In the genomic region with DNA sequence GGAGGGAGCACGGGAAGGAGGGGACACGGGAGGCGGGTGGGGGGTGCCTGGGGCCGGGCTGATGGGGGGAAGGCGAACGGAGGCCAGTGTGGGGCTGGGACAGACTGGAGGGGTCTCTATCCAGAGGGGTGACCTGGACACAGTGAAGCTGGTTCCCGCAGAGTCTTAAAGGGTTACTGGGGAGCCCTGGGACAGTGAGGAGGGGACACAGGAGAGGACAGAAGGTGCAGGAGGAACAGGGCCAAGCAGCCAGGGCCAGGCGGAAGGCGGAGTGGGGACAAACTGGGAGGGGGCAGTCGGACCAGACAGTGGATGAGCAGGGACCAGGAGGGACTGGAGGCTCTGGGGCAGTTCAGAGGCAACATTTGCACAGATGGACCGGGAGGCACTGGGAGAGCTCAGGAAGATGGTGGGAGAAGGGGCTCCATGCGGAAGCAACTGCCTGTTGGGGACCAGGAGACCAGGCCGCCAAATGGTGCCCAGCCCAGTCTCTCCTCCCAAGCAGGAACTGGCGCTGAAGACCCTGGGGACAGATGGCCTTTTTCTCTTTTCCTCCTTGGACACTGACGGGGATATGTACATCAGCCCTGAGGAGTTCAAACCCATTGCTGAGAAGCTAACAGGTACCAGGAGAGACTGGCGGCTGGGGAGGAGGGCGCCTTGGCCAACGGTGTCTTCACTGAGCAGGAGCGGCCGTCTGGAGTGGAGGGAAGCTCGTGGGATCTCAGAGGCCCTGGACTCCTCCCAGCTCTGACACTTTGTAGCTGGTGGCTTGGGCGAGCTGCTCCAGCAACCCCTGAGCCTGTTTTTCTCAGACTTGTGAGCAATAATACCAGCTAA, we compare ENCODE assay signal across 8 cellular contexts. TPM values are rescaled to one million over a fixed set of nuclear protein-coding genes. Genes with fewer than 3 reads are reported as not detected.
DNase-seq lines count a peak whose midpoint lies in the region; ATAC-seq, FAIRE-seq and TF ChIP-seq lines count a peak whose summit lies in the region.

No MANE protein-coding gene starts in this region.

- no peak overlapping the region for H2BK120ac ChIP-seq in mesendoderm (ENCODE audit: low read depth, low read length)

- no peak for TF ChIP-seq EP300 in A549 (IDR thresholded peaks at IDR 0.05)

- ATAC-seq in A549 (peak; percentile 7 to 9; a peak in 3 of 6 replicates), aorta (ENCODE audit: low FRiP score) (no peak), HG03469 (IDR thresholded peaks at IDR 0.05; ENCODE audit: unreplicated experiment) (no peak), HG03045 (IDR thresholded peaks at IDR 0.05; ENCODE audit: unreplicated experiment) (no peak)

- peak overlapping the region; percentile 93 for H3K56ac ChIP-seq in mesendoderm (ENCODE audit: low read length)

- FAIRE-seq in A549 (lab: Jason Lieb, UNC), result no peak
- no peak for FAIRE-seq in bronchial epithelial cell (lab: Jason Lieb, UNC)

- H3K79me2 ChIP-seq in mesendoderm (ENCODE audit: control insufficient read depth, insufficient read depth, low read length), result no peaks in the 10 kb centered on the region

- TF ChIP-seq CTCF in A549 (IDR thresholded peaks at IDR 0.05) (no peak), HL-60 (IDR thresholded peaks at IDR 0.05; ENCODE audit: insufficient read depth, low read length) (no peak), bronchial epithelial cell (IDR thresholded peaks at IDR 0.05; ENCODE audit: insufficient read depth, low read length, severe bottlenecking) (no peak)

- peak overlapping the region; percentile 40 for H3K4ac ChIP-seq in mesendoderm (ENCODE audit: low read depth, low read length)

- 72% methylated on average over 11 of the region's 22 CpGs for WGBS in A549 (ENCODE audit: missing lambda C conversion rate)
- WGBS in mesendoderm (ENCODE audit: extremely low coverage, insufficient coverage, low lambda C conversion rate), result no CpG with 5 or more reads among the region's 22 CpGs
- 34% methylated on average over 22 of the region's 22 CpGs for WGBS in aorta, 2 donors

- no peak for TF ChIP-seq RAD21 in A549 (conservative IDR thresholded peaks at IDR 0.05 in 1 of 2, IDR thresholded peaks at IDR 0.05 in 1 of 2)

- peak overlapping the region; percentile 75 for H3K18ac ChIP-seq in mesendoderm (ENCODE audit: low read length)

- H3K4me1 ChIP-seq in A549, result peaks cover 14% of the 10 kb centered on the region; the same call in 2 of the 3 replicates
- H3K4me1 ChIP-seq in mesendoderm (ENCODE audit: control insufficient read depth, low read depth, low read length), result peaks cover 5% of the 10 kb centered on the region
- no peaks in the 10 kb centered on the region for H3K4me1 ChIP-seq in aorta (ENCODE audit: control insufficient read depth in 1 of 2, insufficient read depth in 2 of 2, low read length in 2 of 2)

- peaks cover 5% of the 10 kb centered on the region for H3K79me1 ChIP-seq in mesendoderm (ENCODE audit: low read length)

- no peak overlapping the region for H4K5ac ChIP-seq in mesendoderm (ENCODE audit: low read length)

- POLR2A ChIA-PET in A549 (lab: Yijun Ruan, JAX), result interaction anchor here (0.5 to 1.5 kb wide), 3 partner anchors 8 to 370 kb away, joined by 3 to 6 read pairs (median 5); no protein-coding TSS in a partner anchor

- DNase-seq in A549 (ENCODE audit: low read depth in 1 of 2, low spot score in 1 of 2) (no peak), HL-60 (ENCODE audit: low read depth in 1 of 2, low spot score in 1 of 2) (no peak), bronchial epithelial cell (ENCODE audit: low read depth) (no peak), mesendoderm (no peak), aorta (peak in 1 of 2 donors; percentile 46), kidney tubule cell (ENCODE audit: low spot score) (no peak)

- H3K4me2 ChIP-seq in A549, result peak overlapping the region; percentile 97
- peak overlapping the region; percentile 51 for H3K4me2 ChIP-seq in mesendoderm (ENCODE audit: low read length)

- H3K36me3 ChIP-seq in bronchial epithelial cell (ENCODE audit: control insufficient read depth, insufficient read depth, low read length) (peaks cover 8% of the 10 kb centered on the region), mesendoderm (ENCODE audit: control insufficient read depth, insufficient read depth, low read length) (no peaks in the 10 kb centered on the region), aorta (ENCODE audit: control insufficient read depth in 1 of 2, insufficient read depth in 2 of 2, low read length in 1 of 2) (no peaks in the 10 kb centered on the region)

- H3K27ac ChIP-seq in A549 (peak overlapping the region; percentile 91 to 98), HL-60 (replicated peaks) (no peak overlapping the region), mesendoderm (ENCODE audit: low read depth, low read length) (no peak overlapping the region), aorta (ENCODE audit: low read depth in 1 of 2, low read length in 2 of 2) (no peak overlapping the region)

- H3K27me3 ChIP-seq in HL-60 (ENCODE audit: insufficient read depth, poor library complexity, severe bottlenecking) (no peaks in the 10 kb centered on the region), bronchial epithelial cell (ENCODE audit: control insufficient read depth, insufficient read depth, low read length) (no peaks in the 10 kb centered on the region), mesendoderm (ENCODE audit: insufficient read depth, low read length, poor library complexity) (no peaks in the 10 kb centered on the region), aorta (ENCODE audit: control insufficient read depth in 1 of 2, insufficient read depth in 2 of 2, low read length in 1 of 2) (no peaks in the 10 kb centered on the region)

- TF ChIP-seq POLR2A in A549 (IDR thresholded peaks at IDR 0.05; ENCODE audit: low read length), result no peak

- peak overlapping the region; percentile 84 for H3K9ac ChIP-seq in mesendoderm (ENCODE audit: low read length)

- H3K9me3 ChIP-seq in A549 (no peaks in the 10 kb centered on the region), aorta (ENCODE audit: control insufficient read depth, low read length) (no peaks in the 10 kb centered on the region)

- CTCF ChIA-PET in A549 (lab: Yijun Ruan, JAX), result interaction anchor here (0.6 to 2.0 kb wide), 7 partner anchors 10 to 377 kb away, joined by 3 to 10 read pairs (median 3); no protein-coding TSS in a partner anchor

- no peak overlapping the region for H2BK5ac ChIP-seq in mesendoderm (ENCODE audit: low read length)

- no peak overlapping the region for H4K8ac ChIP-seq in mesendoderm (ENCODE audit: low read depth, low read length)

- H2AK5ac ChIP-seq in mesendoderm (ENCODE audit: low read length), result peak overlapping the region; percentile 55

- H3K23ac ChIP-seq in mesendoderm (ENCODE audit: low read length), result peak overlapping the region; percentile 74

- peak overlapping the region; percentile 74 for H3K4me3 ChIP-seq in A549
- H3K4me3 ChIP-seq in HL-60 (replicated peaks; ENCODE audit: insufficient read depth, low read length), result peak overlapping the region; percentile 53
- peak overlapping the region; percentile 53 for H3K4me3 ChIP-seq in bronchial epithelial cell (ENCODE audit: low read depth, low read length)
- H3K4me3 ChIP-seq in mesendoderm (ENCODE audit: low read length), result peak overlapping the region; percentile 38
- H3K4me3 ChIP-seq in aorta (ENCODE audit: low read length in 2 of 2), result peak overlapping the region; percentile 72 to 78

- intact Hi-C loops in aorta (cut with DNase I), result loop anchor here (10.0 kb wide), 2 partner anchors 366 to 566 kb away; partner anchors contain the start of genes MACO1 (in 1 of the 2) and SYF2 (in 1 of the 2)

- no peak overlapping the region for H2BK15ac ChIP-seq in mesendoderm (replicated peaks; ENCODE audit: low read depth)

TF ChIP-seq in A549, 52 proteins besides CTCF, POLR2A, EP300 and RAD21 (continues in another document):
- TF ChIP-seq JUNB (IDR thresholded peaks at IDR 0.05) (no peak), TFCP2L1 (CRISPR knock-in tag; IDR thresholded peaks at IDR 0.05) (no peak), CHD4 (IDR thresholded peaks at IDR 0.05; ENCODE audit: borderline replicate concordance) (no peak), HES2 (IDR thresholded peaks at IDR 0.05) (no peak), MAFK (IDR thresholded peaks at IDR 0.05; ENCODE audit: partially characterized antibody) (no peak), EHMT2 (IDR thresholded peaks at IDR 0.05; ENCODE audit: low read depth) (no peak)

RNA-seq across cellular contexts. Expression of gene SELENON, which starts 0.8 kb away (rescaled TPM):
- polyA plus RNA-seq in A549 (2011; rRNA removed), result 16.6 and 30.1 TPM in 2 replicates
- 44.2 and 64.3 TPM in 2 replicates for polyA plus RNA-seq in A549 (2012; cell fraction: cytosol; rRNA removed)
- 53.8 and 61.9 TPM in 2 replicates for polyA plus RNA-seq in A549 (2012; cell fraction: nucleus; rRNA removed)
- polyA plus RNA-seq in A549 (2017; fragmentation: RNase III; extraction: RNeasy Plus Mini Kit Qiagen cat#74134 plus additional on column Dnase treatment), result 38.8 to 41.1 TPM (median 40.0 TPM) in 3 replicates
- polyA minus RNA-seq in A549 (2011; rRNA and poly(A)+ RNA removed), result 23.3 and 36.5 TPM in 2 replicates
- 3.4 and 6.4 TPM in 2 replicates for total RNA-seq in bronchial epithelial cell
- 58.2 TPM for polyA plus RNA-seq in mesendoderm (2013, experiment 1 of 2)
- 57.4 TPM for polyA plus RNA-seq in mesendoderm (2013, experiment 2 of 2)
- total RNA-seq in aorta, result 10 to 100 TPM; 68.0 to 79.4 TPM
- 10 to 100 TPM; 13.1 to 36.9 TPM for polyA plus RNA-seq in aorta

RNA-seq across cellular contexts. Expression of gene MTFR1L, which starts 19.0 kb away (rescaled TPM):
- polyA plus RNA-seq in A549 (2011; rRNA removed) (26.1 and 33.0 TPM in 2 replicates), A549 (2017; fragmentation: RNase III; extraction: RNeasy Plus Mini Kit Qiagen cat#74134 plus additional on column Dnase treatment) (24.7 to 26.1 TPM (median 25.9 TPM) in 3 replicates), aorta (10 to 100 TPM; 52.2 to 72.3 TPM)
- polyA plus RNA-seq in A549 (2012; cell fraction: cytosol; rRNA removed), result 27.5 and 30.1 TPM in 2 replicates
- polyA plus RNA-seq in A549 (2012; cell fraction: nucleus; rRNA removed), result 24.6 and 27.8 TPM in 2 replicates
- 25.7 and 29.3 TPM in 2 replicates for polyA minus RNA-seq in A549 (2011; rRNA and poly(A)+ RNA removed)
- total RNA-seq in bronchial epithelial cell (15.0 and 22.0 TPM in 2 replicates), aorta (10 to 100 TPM; 54.0 to 59.6 TPM)
- 12.5 TPM for polyA plus RNA-seq in mesendoderm (2013, experiment 1 of 2)
- polyA plus RNA-seq in mesendoderm (2013, experiment 2 of 2), result 12.9 TPM

RNA-seq across cellular contexts. Expression of gene AUNIP, which starts 58.5 kb away (rescaled TPM):
- polyA plus RNA-seq in A549 (2011; rRNA removed) (6.6 and 8.4 TPM in 2 replicates), A549 (2017; fragmentation: RNase III; extraction: RNeasy Plus Mini Kit Qiagen cat#74134 plus additional on column Dnase treatment) (5.6 to 7.3 TPM (median 6.5 TPM) in 3 replicates), aorta (not detected)
- polyA plus RNA-seq in A549 (2012; cell fraction: cytosol; rRNA removed), result 4.5 and 5.2 TPM in 2 replicates
- 2.0 and 2.9 TPM in 2 replicates for polyA plus RNA-seq in A549 (2012; cell fraction: nucleus; rRNA removed)
- 5.2 and 6.7 TPM in 2 replicates for polyA minus RNA-seq in A549 (2011; rRNA and poly(A)+ RNA removed)
- total RNA-seq in bronchial epithelial cell (2.4 TPM in 2 replicates), aorta (not detected)
- polyA plus RNA-seq in mesendoderm (2013, experiment 1 of 2), result 17.7 TPM
- polyA plus RNA-seq in mesendoderm (2013, experiment 2 of 2), result 17.8 TPM

Comparison
In these comparisons a context has a peak if more than half of its experiments do, and no peak if none do; other contexts are left out.
1. ATAC-seq: peak in A549 (2 of 2); none in aorta (single experiment), HG03469 (single experiment) and HG03045 (single experiment).
2. H3K27ac ChIP-seq: peak in A549 (2 of 2); none in HL-60 (single experiment), mesendoderm (single experiment) and aorta (0 of 2).
3. Peak in every context shown above with its lines, with median percentiles within 50 percentile points of each other: H3K4me3 ChIP-seq.